Comparison of ENCODE assay signal across 29 cellular contexts in the genomic region with DNA sequence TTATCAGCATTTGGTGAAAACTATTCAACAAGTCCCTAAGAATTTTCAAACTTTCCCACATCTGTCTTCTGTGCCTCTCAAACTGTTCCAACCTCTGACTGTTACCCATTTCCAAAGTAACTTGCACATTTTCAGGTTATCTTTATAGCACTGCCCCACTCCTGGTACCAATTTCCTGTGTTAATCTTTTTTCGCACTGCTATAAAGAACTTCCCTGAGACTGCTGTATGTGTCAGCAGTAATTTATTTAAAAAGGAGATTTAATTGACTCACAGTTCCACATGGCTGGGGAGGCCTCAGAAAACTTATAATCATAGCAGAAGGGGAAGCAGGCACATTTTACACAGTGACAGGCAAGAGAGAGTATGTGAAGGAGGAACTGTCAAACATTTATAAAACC.
"Had no signal": no experiment of that assay in that cellular context is flagged by ENCODE, and none has a peak within 500 bp of the region (broad histone marks: within the 10 kb centered on the region; RNA-seq: fewer than 3 reads in every experiment).

No MANE protein-coding gene starts in this region.

- H3K9me3 ChIP-seq: ascending aorta had no signal

- ATAC-seq: activated CD8-positive, alpha-beta memory T cell treated with anti-CD3 and anti-CD28 coated beads, Interleukin-2, amount 10 ng/mL, durations not matched to agents 7 days and 5 days; activated CD8-positive, alpha-beta T cell treated with anti-CD3 and anti-CD28 coated beads, Interleukin-2, amount 10 ng/mL, durations not matched to agents 7 days and 5 days; activated naive CD4-positive, alpha-beta T cell treated with anti-CD3 and anti-CD28 coated beads, Interleukin-2, amount 50 U/mL, for 72 hours; esophagus mucosa; T-helper 17 cell had no signal

- H3K36me3 ChIP-seq: ascending aorta, breast epithelium, cardiac muscle cell had no signal

- DNase-seq: activated CD4-positive, alpha-beta T cell treated with anti-CD3 and anti-CD28 coated beads for 4 hours; activated CD4-positive, alpha-beta T cell treated with anti-CD3 and anti-CD28 coated beads, Interleukin-2, amount 50 U/mL, for 1 hour; activated CD4-positive, alpha-beta T cell treated with anti-CD3 and anti-CD28 coated beads, Interleukin-2, amount 50 U/mL, for 48 hours; activated CD4-positive, CD25-positive, alpha-beta regulatory T cell; activated CD4-positive, CD25-positive, alpha-beta regulatory T cell treated with anti-CD3 and anti-CD28 coated beads, Interleukin-2, amount 50 U/mL, for 72 hours; activated CD8-positive, alpha-beta memory T cell treated with anti-CD3 and anti-CD28 coated beads, Interleukin-2, amount 10 ng/mL, durations not matched to agents 7 days and 5 days; activated CD8-positive, alpha-beta memory T cell treated with anti-CD3 and anti-CD28 coated beads, Interleukin-2, amount 50 U/mL, for 4 hours; activated CD8-positive, alpha-beta T cell treated with anti-CD3 and anti-CD28 coated beads, Interleukin-2, amount 10 ng/mL, durations not matched to agents 7 days and 5 days; activated effector memory CD4-positive, alpha-beta T cell treated with anti-CD3 and anti-CD28 coated beads, Interleukin-2, amount 50 U/mL, for 16 hours; activated naive CD4-positive, alpha-beta T cell treated with anti-CD3 and anti-CD28 coated beads, Interleukin-2, amount 10 ng/mL, durations not matched to agents 7 days and 5 days; activated naive CD8-positive, alpha-beta T cell treated with anti-CD3 and anti-CD28 coated beads, Interleukin-2, amount 10 ng/mL, durations not matched to agents 7 days and 5 days; activated T-cell treated with anti-CD3 and anti-CD28 coated beads, Interleukin-2, amount 50 U/mL, for 1 hour; activated T-cell treated with anti-CD3 and anti-CD28 coated beads, Interleukin-2, amount 50 U/mL, for 48 hours; central memory CD4-positive, alpha-beta T cell; cerebellar nuclear complex; dorsolateral prefrontal cortex; effector memory CD4-positive, alpha-beta T cell; endodermal cell; foreskin fibroblast; head of caudate nucleus; T-helper 1 cell; T-helper 17 cell; T1000 had no signal

- H3K4me1 ChIP-seq: ascending aorta, breast epithelium had no signal

- H3K27ac ChIP-seq: ascending aorta, breast epithelium, cardiac muscle cell, coronary artery, dorsolateral prefrontal cortex had no signal

- H3K4me3 ChIP-seq: ascending aorta, breast epithelium, cardiac muscle cell, coronary artery, dorsolateral prefrontal cortex had no signal

- H3K27me3 ChIP-seq: ascending aorta, breast epithelium, cardiac muscle cell, dorsolateral prefrontal cortex had no signal
